ENCODE assay signal across 19 cellular contexts in genomic region chr16:2242598-2242997, GRCh38.
"Had no signal": no experiment of that assay in that cellular context is flagged by ENCODE, and none has a peak within 500 bp of the region (broad histone marks: within the 10 kb centered on the region; RNA-seq: fewer than 3 reads in every experiment).

No MANE protein-coding gene starts in this region.

- H3K27ac Mint-ChIP-seq: activated CD4-positive, alpha-beta memory T cell treated with anti-CD3 and anti-CD28 coated beads, Interleukin-2, amount 10 ng/mL, durations not matched to agents 7 days and 5 days; activated naive CD8-positive, alpha-beta T cell treated with anti-CD3 and anti-CD28 coated beads, Interleukin-2, amount 50 U/mL, for 24 hours; endodermal cell; mesothelial cell of epicardium; neural progenitor cell; T-helper 1 cell treated with Interleukin-12 subunit alpha and Interleukin-12 subunit beta and Interleukin-4 antibody, amounts not matched to agents 30 μg/mL and 1 μg/mL, for 36 hours had no signal

- H3K4me1 ChIP-seq: parathyroid adenoma had no signal

- H3K4me3 ChIP-seq: gastroesophageal sphincter, heart right ventricle, lower lobe of right lung, neural progenitor cell, sigmoid colon, spleen had no signal

- H3K36me3 ChIP-seq: neural progenitor cell had no signal

- H3K9ac ChIP-seq: neural progenitor cell, parathyroid adenoma had no signal

- H3K9me3 ChIP-seq: gastroesophageal sphincter, heart right ventricle, lower lobe of right lung, sigmoid colon, spleen had no signal

- ATAC-seq: activated naive CD8-positive, alpha-beta T cell treated with anti-CD3 and anti-CD28 coated beads, Interleukin-2, amount 50 U/mL, for 24 hours; gastroesophageal sphincter; heart right ventricle; left cardiac atrium; lower lobe of right lung had no signal

- H3K4me1 Mint-ChIP-seq: activated CD4-positive, alpha-beta memory T cell treated with anti-CD3 and anti-CD28 coated beads, Interleukin-2, amount 10 ng/mL, durations not matched to agents 7 days and 5 days; activated naive CD8-positive, alpha-beta T cell treated with anti-CD3 and anti-CD28 coated beads, Interleukin-2, amount 50 U/mL, for 24 hours; endodermal cell; neural progenitor cell had no signal

- H3K79me2 ChIP-seq: parathyroid adenoma had no signal

- DNase-seq: activated CD4-positive, alpha-beta memory T cell treated with anti-CD3 and anti-CD28 coated beads, Interleukin-2, amount 10 ng/mL, durations not matched to agents 7 days and 5 days; activated CD4-positive, CD25-positive, alpha-beta regulatory T cell treated with anti-CD3 and anti-CD28 coated beads, Interleukin-2, amount 50 U/mL, for 72 hours; activated CD8-positive, alpha-beta memory T cell treated with anti-CD3 and anti-CD28 coated beads, Interleukin-2, amount 50 U/mL, for 4 hours; activated naive CD4-positive, alpha-beta T cell; activated naive CD8-positive, alpha-beta T cell treated with anti-CD3 and anti-CD28 coated beads, Interleukin-2, amount 50 U/mL, for 24 hours; heart right ventricle; left cardiac atrium; lower lobe of right lung; sigmoid colon; spleen had no signal

- FAIRE-seq: astrocyte, bronchial epithelial cell, TTC549 had no signal

- H3K4me2 ChIP-seq: neural progenitor cell had no signal

- H3K9me3 Mint-ChIP-seq: activated CD4-positive, alpha-beta memory T cell treated with anti-CD3 and anti-CD28 coated beads, Interleukin-2, amount 10 ng/mL, durations not matched to agents 7 days and 5 days; activated naive CD8-positive, alpha-beta T cell treated with anti-CD3 and anti-CD28 coated beads, Interleukin-2, amount 50 U/mL, for 24 hours; endodermal cell; mesothelial cell of epicardium; neural progenitor cell; T-helper 1 cell treated with Interleukin-12 subunit alpha and Interleukin-12 subunit beta and Interleukin-4 antibody, amounts not matched to agents 30 μg/mL and 1 μg/mL, for 36 hours had no signal

- H3K27me3 Mint-ChIP-seq: activated CD4-positive, alpha-beta memory T cell treated with anti-CD3 and anti-CD28 coated beads, Interleukin-2, amount 10 ng/mL, durations not matched to agents 7 days and 5 days; activated naive CD8-positive, alpha-beta T cell treated with anti-CD3 and anti-CD28 coated beads, Interleukin-2, amount 50 U/mL, for 24 hours had no signal

- H2AFZ ChIP-seq: neural progenitor cell, parathyroid adenoma had no signal

- H3K4me3 Mint-ChIP-seq: activated CD4-positive, alpha-beta memory T cell treated with anti-CD3 and anti-CD28 coated beads, Interleukin-2, amount 10 ng/mL, durations not matched to agents 7 days and 5 days; activated naive CD8-positive, alpha-beta T cell treated with anti-CD3 and anti-CD28 coated beads, Interleukin-2, amount 50 U/mL, for 24 hours; endodermal cell; mesothelial cell of epicardium; neural progenitor cell; T-helper 1 cell treated with Interleukin-12 subunit alpha and Interleukin-12 subunit beta and Interleukin-4 antibody, amounts not matched to agents 30 μg/mL and 1 μg/mL, for 36 hours had no signal

- H3K27ac ChIP-seq: gastroesophageal sphincter, heart right ventricle, lower lobe of right lung, neural progenitor cell, parathyroid adenoma, sigmoid colon, spleen had no signal
